Comparison of ENCODE assay signal across 8 cellular contexts in genomic region chr12:120669055-120669828, GRCh38. TPM values are rescaled to one million over a fixed set of nuclear protein-coding genes. Genes with fewer than 3 reads are reported as not detected.
A peak's percentile ranks its signal among the peaks of the same experiment; 100 is the strongest.
DNase-seq lines count a peak whose midpoint lies in the region; ATAC-seq and TF ChIP-seq lines count a peak whose summit lies in the region.

No MANE protein-coding gene starts in this region.

- H3K4me1 ChIP-seq in esophagus squamous epithelium (peaks cover 0 to 19% (median 7%) of the 10 kb centered on the region in 3 donors), skeletal muscle satellite cell (ENCODE audit: control insufficient read depth, insufficient read depth, low read length) (peaks cover 2% of the 10 kb centered on the region)

- 24 to 46% methylated on average over 7 to 14 of the region's 17 CpGs for WGBS in esophagus squamous epithelium, 2 donors

- ATAC-seq in GM21367 (IDR thresholded peaks at IDR 0.05; ENCODE audit: unreplicated experiment): peak; percentile 44

- in situ Hi-C loops in KBM-7 (cut with MboI; ENCODE audit: low pct_unique_long_range_greater_than_20kb, low sequenced_read_pairs): no loop called here

- peak overlapping the region; percentile 52 to 74 (median 73) for H3K27ac ChIP-seq in esophagus squamous epithelium

- peak overlapping the region in 1 of 4 donors; percentile 39 for H3K4me3 ChIP-seq in esophagus squamous epithelium
- no peak overlapping the region for H3K4me3 ChIP-seq in skeletal muscle satellite cell (ENCODE audit: low read length)

- H3K36me3 ChIP-seq in esophagus squamous epithelium (no peaks in the 10 kb centered on the region), skeletal muscle satellite cell (ENCODE audit: insufficient read depth, low read length) (no peaks in the 10 kb centered on the region)

- no peak overlapping the region for H3K9ac ChIP-seq in skeletal muscle satellite cell (ENCODE audit: low read depth, low read length)

- intact Hi-C loops in esophagus squamous epithelium (cut with DNase I): no loop called here

- H3K27me3 ChIP-seq in esophagus squamous epithelium: no peaks in the 10 kb centered on the region
- H3K27me3 ChIP-seq in skeletal muscle satellite cell (ENCODE audit: control insufficient read depth, insufficient read depth, low read length): peaks cover 26% of the 10 kb centered on the region

- H3K4me2 ChIP-seq in skeletal muscle satellite cell (ENCODE audit: low read length): peak overlapping the region; percentile 62

- TF ChIP-seq CTCF in esophagus squamous epithelium (IDR thresholded peaks at IDR 0.05): no peak

- peak; percentile 74 for DNase-seq in AG08396 (ENCODE audit: low spot score)
- DNase-seq in LHCN-M2 (ENCODE audit: low read depth): peak; percentile 28
- no peak for DNase-seq in esophagus squamous epithelium (lab: John Stamatoyannopoulos, UW)
- DNase-seq in KBM-7: no peak
- DNase-seq in MV-4-11 (lab: John Stamatoyannopoulos, UW): no peak
- no peak for DNase-seq in SIG-M5 treated with dmso at 0.1 percent for 504 hours (lab: John Stamatoyannopoulos, UW; ENCODE audit: unreplicated experiment)

- H3K9me3 ChIP-seq in esophagus squamous epithelium (no peaks in the 10 kb centered on the region), skeletal muscle satellite cell (replicated peaks; ENCODE audit: low read length) (no peaks in the 10 kb centered on the region)

- TF ChIP-seq POLR2A in esophagus squamous epithelium (IDR thresholded peaks at IDR 0.05): no peak

RNA-seq across cellular contexts. Expression of gene MLEC, which starts 17.7 kb away (rescaled TPM):
- total RNA-seq in LHCN-M2 (2014; rRNA removed): 139 and 140 TPM in 2 replicates
- polyA plus RNA-seq in LHCN-M2 (2012): 75.2 TPM
- total RNA-seq in esophagus squamous epithelium: 10 to 100 TPM; 20.7 to 48.9 (median 34.3) TPM
- 78.6 and 84.5 TPM in 2 replicates for total RNA-seq in skeletal muscle satellite cell (2012; rRNA removed)

RNA-seq across cellular contexts. Expression of gene CABP1, which starts 28.8 kb away (rescaled TPM):
- 0.45 TPM in 1 of 2 replicates, not detected in the other for total RNA-seq in LHCN-M2 (2014; rRNA removed)
- polyA plus RNA-seq in LHCN-M2 (2012): 0.09 TPM
- 1 to 10 TPM in 2 of 4 donors, under 1 TPM in 2; 0.19 to 2.4 (median 1.3) TPM for total RNA-seq in esophagus squamous epithelium
- total RNA-seq in skeletal muscle satellite cell (2012; rRNA removed): 0.22 and 0.76 TPM in 2 replicates

RNA-seq across cellular contexts. Expression of gene UNC119B, which starts 41.0 kb away (rescaled TPM):
- total RNA-seq in LHCN-M2 (2014; rRNA removed) (16.2 and 18.7 TPM in 2 replicates), esophagus squamous epithelium (10 to 100 TPM in 3 of 4 donors, 1 to 10 TPM in 1; 6.4 to 23.3 (median 12.4) TPM)
- polyA plus RNA-seq in LHCN-M2 (2012): 17.6 TPM
- total RNA-seq in skeletal muscle satellite cell (2012; rRNA removed): 16.5 and 19.7 TPM in 2 replicates

RNA-seq across cellular contexts. Expression of gene ACADS, which starts 56.4 kb away (rescaled TPM):
- 15.5 and 16.9 TPM in 2 replicates for total RNA-seq in LHCN-M2 (2014; rRNA removed)
- polyA plus RNA-seq in LHCN-M2 (2012): 7.8 TPM
- 10 to 100 TPM; 11.3 to 30.9 (median 19.6) TPM for total RNA-seq in esophagus squamous epithelium
- 8.6 and 9.4 TPM in 2 replicates for total RNA-seq in skeletal muscle satellite cell (2012; rRNA removed)

Comparison
In these comparisons a context has a peak if more than half of its experiments do, and no peak if none do; other contexts are left out.
1. DNase-seq: peak in AG08396 (single experiment) and LHCN-M2 (single experiment); none in esophagus squamous epithelium (single experiment), KBM-7 (single experiment), MV-4-11 (single experiment) and SIG-M5 treated with dmso at 0.1 percent for 504 hours (single experiment).